9 cellular contexts compared by ENCODE assay signal in the genomic region with DNA sequence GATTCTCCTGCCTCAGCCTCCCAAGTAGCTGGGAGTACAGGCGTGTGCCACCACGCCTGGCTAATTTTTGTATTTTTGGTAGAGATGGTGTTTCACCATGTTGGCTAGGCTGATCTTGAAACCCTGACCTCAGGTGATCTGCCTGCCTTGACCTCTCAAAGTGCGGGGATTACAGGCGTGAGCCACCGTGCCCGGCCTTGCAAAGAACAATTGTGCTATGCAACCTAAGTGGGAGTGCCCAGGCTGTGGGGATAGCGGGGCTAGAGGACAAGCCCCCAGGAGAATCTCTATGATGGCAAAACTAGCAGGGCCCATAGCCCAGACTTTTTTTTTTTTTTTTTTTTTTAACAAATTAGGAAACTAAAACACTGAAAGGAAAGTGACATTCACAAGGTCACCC. TPM values are rescaled to one million over a fixed set of nuclear protein-coding genes. Genes with fewer than 3 reads are reported as not detected.
"Had no signal": no experiment of that assay in that cellular context is flagged by ENCODE, and none has a peak within 500 bp of the region (broad histone marks: within the 10 kb centered on the region; RNA-seq: fewer than 3 reads in every experiment).

No MANE protein-coding gene starts in this region.

- DNase-seq: GDM1, GF-D8 had no signal

- H3K4me3 ChIP-seq: GM12878 had no signal

- ATAC-seq: GM12878 had no signal

- FAIRE-seq: G401.6, GM12878, GM12891, GM12892, GM18507, GM19239 had no signal

RNA-seq across cellular contexts. Expression of a gene that starts 2.0 kb away (rescaled TPM):
- total RNA-seq: G401 had no signal
